Comparison of ENCODE assay signal across 1 cellular context in the genomic region with DNA sequence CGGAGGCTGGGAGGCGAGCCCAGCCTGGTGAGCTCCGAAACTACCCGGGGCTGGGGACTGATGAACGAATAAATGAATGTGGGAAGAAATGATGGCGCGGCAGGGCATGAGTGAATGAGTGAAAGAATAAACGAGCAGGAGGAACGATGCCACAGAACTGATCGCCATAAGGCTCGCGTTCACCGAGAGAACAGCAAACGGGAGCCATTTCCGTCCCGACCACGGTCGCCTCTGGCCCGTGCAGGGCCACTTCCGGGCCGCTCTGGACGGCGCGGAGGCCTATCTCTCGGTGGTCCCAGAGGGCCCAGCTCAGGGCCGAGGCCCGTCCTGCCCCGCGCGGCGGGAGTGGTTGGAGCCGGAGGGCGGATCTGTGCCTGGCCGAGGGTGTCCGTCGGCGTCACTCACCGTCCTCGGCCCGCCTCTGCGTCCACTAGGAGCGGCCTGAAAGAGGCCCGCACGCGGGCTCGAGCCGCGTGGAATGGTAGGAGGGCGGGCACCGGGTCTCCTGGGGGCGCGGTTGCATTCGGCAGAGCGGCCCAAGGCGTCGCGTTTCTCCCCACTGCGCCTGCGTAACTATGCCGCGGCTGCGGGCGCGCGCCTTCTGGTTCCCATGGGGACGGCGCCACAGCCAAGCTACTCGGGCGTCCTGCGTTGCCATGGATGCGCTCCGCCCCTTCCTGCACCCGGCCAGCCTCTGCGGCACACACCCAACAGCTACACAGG.
TF ChIP-seq lines count a peak whose summit lies in the region.

A gene (minus strand): TSS at position 480 of the 723 bp plus-strand sequence. CDS start 5,116 bp downstream, outside the sequence.

TF ChIP-seq in GM12878, 131 proteins besides CTCF, POLR2A, EP300 and RAD21 (continued from another document):
- TF ChIP-seq, protein P1, sequence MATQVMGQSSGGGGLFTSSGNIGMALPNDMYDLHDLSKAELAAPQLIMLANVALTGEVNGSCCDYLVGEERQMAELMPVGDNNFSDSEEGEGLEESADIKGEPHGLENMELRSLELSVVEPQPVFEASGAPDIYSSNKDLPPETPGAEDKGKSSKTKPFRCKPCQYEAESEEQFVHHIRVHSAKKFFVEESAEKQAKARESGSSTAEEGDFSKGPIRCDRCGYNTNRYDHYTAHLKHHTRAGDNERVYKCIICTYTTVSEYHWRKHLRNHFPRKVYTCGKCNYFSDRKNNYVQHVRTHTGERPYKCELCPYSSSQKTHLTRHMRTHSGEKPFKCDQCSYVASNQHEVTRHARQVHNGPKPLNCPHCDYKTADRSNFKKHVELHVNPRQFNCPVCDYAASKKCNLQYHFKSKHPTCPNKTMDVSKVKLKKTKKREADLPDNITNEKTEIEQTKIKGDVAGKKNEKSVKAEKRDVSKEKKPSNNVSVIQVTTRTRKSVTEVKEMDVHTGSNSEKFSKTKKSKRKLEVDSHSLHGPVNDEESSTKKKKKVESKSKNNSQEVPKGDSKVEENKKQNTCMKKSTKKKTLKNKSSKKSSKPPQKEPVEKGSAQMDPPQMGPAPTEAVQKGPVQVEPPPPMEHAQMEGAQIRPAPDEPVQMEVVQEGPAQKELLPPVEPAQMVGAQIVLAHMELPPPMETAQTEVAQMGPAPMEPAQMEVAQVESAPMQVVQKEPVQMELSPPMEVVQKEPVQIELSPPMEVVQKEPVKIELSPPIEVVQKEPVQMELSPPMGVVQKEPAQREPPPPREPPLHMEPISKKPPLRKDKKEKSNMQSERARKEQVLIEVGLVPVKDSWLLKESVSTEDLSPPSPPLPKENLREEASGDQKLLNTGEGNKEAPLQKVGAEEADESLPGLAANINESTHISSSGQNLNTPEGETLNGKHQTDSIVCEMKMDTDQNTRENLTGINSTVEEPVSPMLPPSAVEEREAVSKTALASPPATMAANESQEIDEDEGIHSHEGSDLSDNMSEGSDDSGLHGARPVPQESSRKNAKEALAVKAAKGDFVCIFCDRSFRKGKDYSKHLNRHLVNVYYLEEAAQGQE (IDR thresholded peaks at IDR 0.05; ENCODE audit: low read depth, low read length) = no peak
- TF ChIP-seq CBFB (IDR thresholded peaks at IDR 0.05; ENCODE audit: low read depth) (0 out of 2 replicates have a peak, but pooled peaks have one; percentile 45), BACH1 (IDR thresholded peaks at IDR 0.05; ENCODE audit: borderline replicate concordance) (peak; percentile 52; the same call in 1 of the 2 replicates), CEBPB (IDR thresholded peaks at IDR 0.05; ENCODE audit: borderline replicate concordance in 1 of 2, low read depth in 2 of 2, low read length in 2 of 2) (no peak), POLR2AphosphoS5 (IDR thresholded peaks at IDR 0.05; ENCODE audit: low read length) (peak; percentile 82), CBX3 (IDR thresholded peaks at IDR 0.05; ENCODE audit: borderline replicate concordance, low read depth) (no peak), EGR1 (IDR thresholded peaks at IDR 0.05; ENCODE audit: borderline replicate concordance in 1 of 2, low read depth in 2 of 2, low read length in 2 of 2) (peak in 1 of 2 experiments; percentile 59; a peak in 2 of 3 replicates), FOXK2 (IDR thresholded peaks at IDR 0.05) (peak; percentile 66; the same call in 1 of the 2 replicates), SUZ12 (IDR thresholded peaks at IDR 0.05; ENCODE audit: unreplicated experiment) (no peak)
- TF ChIP-seq, protein P2, sequence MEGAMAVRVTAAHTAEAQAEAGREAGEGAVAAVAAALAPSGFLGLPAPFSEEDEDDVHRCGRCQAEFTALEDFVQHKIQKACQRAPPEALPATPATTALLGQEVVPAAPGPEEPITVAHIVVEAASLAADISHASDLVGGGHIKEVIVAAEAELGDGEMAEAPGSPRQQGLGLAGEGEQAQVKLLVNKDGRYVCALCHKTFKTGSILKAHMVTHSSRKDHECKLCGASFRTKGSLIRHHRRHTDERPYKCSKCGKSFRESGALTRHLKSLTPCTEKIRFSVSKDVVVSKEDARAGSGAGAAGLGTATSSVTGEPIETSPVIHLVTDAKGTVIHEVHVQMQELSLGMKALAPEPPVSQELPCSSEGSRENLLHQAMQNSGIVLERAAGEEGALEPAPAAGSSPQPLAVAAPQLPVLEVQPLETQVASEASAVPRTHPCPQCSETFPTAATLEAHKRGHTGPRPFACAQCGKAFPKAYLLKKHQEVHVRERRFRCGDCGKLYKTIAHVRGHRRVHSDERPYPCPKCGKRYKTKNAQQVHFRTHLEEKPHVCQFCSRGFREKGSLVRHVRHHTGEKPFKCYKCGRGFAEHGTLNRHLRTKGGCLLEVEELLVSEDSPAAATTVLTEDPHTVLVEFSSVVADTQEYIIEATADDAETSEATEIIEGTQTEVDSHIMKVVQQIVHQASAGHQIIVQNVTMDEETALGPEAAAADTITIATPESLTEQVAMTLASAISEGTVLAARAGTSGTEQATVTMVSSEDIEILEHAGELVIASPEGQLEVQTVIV (IDR thresholded peaks at IDR 0.05; ENCODE audit: borderline replicate concordance, partially characterized antibody) = peak; percentile 11
